Comparison of ENCODE assay signal across 24 cellular contexts in genomic region chr1:157575744-157576143, GRCh38. TPM values are rescaled to one million over a fixed set of nuclear protein-coding genes. Genes with fewer than 3 reads are reported as not detected.
DNase-seq lines count a peak whose midpoint lies in the region; ATAC-seq, FAIRE-seq and TF ChIP-seq lines count a peak whose summit lies in the region.
"Had no signal": no experiment of that assay in that cellular context is flagged by ENCODE, and none has a peak within 500 bp of the region (broad histone marks: within the 10 kb centered on the region; RNA-seq: fewer than 3 reads in every experiment).

No MANE protein-coding gene starts in this region.

- in situ Hi-C loops in GM12878 (cut with MboI): loop anchor here (5.0 kb wide), 1 partner anchor 372 kb away; no protein-coding TSS in a partner anchor

- no peak overlapping the region for H3K27ac Mint-ChIP-seq in neural progenitor cell
- H3K27ac Mint-ChIP-seq: activated CD8-positive, alpha-beta T cell treated with anti-CD3 and anti-CD28 coated beads, Interleukin-2, amount 10 ng/mL, durations not matched to agents 7 days and 5 days; GM23338 had no signal

- no peaks in the 10 kb centered on the region for H3K4me1 Mint-ChIP-seq in neural progenitor cell
- H3K4me1 Mint-ChIP-seq: neural crest cell had no signal

- no peak overlapping the region for H2AFZ ChIP-seq in GM12878 (ENCODE audit: control insufficient read depth, low read depth, low read length)
- no peak overlapping the region for H2AFZ ChIP-seq in neural progenitor cell (replicated peaks)
- H2AFZ ChIP-seq: GM23338 had no signal

- TF ChIP-seq RAD21 in GM12878 (IDR thresholded peaks at IDR 0.05; ENCODE audit: insufficient read depth, low read depth, low read length): no peak

- DNase-seq in GM12878 (ENCODE audit: low read depth, low spot score) (no peak), neural progenitor cell (ENCODE audit: low spot score) (no peak), GM20000 (ENCODE audit: low spot score) (no peak)
- no peak for DNase-seq in activated T-cell treated with anti-CD3 and anti-CD28 coated beads, Interleukin-2, amount 50 U/mL, for 48 hours
- DNase-seq: activated CD8-positive, alpha-beta T cell treated with anti-CD3 and anti-CD28 coated beads, Interleukin-2, amount 10 ng/mL, durations not matched to agents 7 days and 5 days; activated gamma-delta T cell treated with Interleukin-2 at 50 U/mL for 16 hours; brain microvascular endothelial cell; DMS79 treated with DMSO at 0.1 percent for 48 hours; effector memory CD4-positive, alpha-beta T cell; foreskin fibroblast; NCI-H187 treated with DMSO at 0.1 percent for 48 hours; right lobe of liver; Right ventricle myocardium superior; stimulated activated CD4-positive, alpha-beta T cell treated with anti-CD3 and anti-CD28 coated beads, Interleukin-4, amount 100 ng/mL, for 4 hours; stimulated activated naive CD4-positive, alpha-beta T cell had no signal

- CTCF ChIA-PET in GM12878 (lab: Yijun Ruan, JAX): interaction anchor here (0.7 to 7.6 kb wide), 11 partner anchors 11 to 399 kb away, joined by 3 to 223 read pairs (median 4); no protein-coding TSS in a partner anchor

- H3K9ac ChIP-seq in GM12878 (ENCODE audit: control insufficient read depth, insufficient read depth, low read length) (no peak overlapping the region), neural progenitor cell (no peak overlapping the region)

- RAD21 ChIA-PET in GM12878 (lab: Charles Lee; ENCODE audit: unreplicated experiment): interaction anchor here (0.9 to 3.1 kb wide), 9 partner anchors 8 to 151 kb away, joined by 3 to 13 read pairs (median 7); partner anchors contain the start of gene FCRL5

- no TSS peak for BruUV-seq in GM12878 (replicated peaks; lab: Mats Ljungman, UMichigan)

- no peak overlapping the region for H3K4me3 Mint-ChIP-seq in neural progenitor cell
- H3K4me3 Mint-ChIP-seq: activated CD8-positive, alpha-beta T cell treated with anti-CD3 and anti-CD28 coated beads, Interleukin-2, amount 10 ng/mL, durations not matched to agents 7 days and 5 days; GM23338; neural crest cell had no signal

- no peak for FAIRE-seq in GM12878 (lab: Jason Lieb, UNC)
- FAIRE-seq: urothelium cell line had no signal

- no peaks in the 10 kb centered on the region; the same call in 1 of the 2 replicates for H4K20me1 ChIP-seq in GM12878 (ENCODE audit: control insufficient read depth, insufficient read depth)
- no peaks in the 10 kb centered on the region for H4K20me1 ChIP-seq in neural progenitor cell (ENCODE audit: low read depth)

- TF ChIP-seq EP300 in GM12878 (IDR thresholded peaks at IDR 0.05; ENCODE audit: borderline replicate concordance in 1 of 2, control insufficient read depth in 1 of 2, low read depth in 2 of 2, low read length in 2 of 2): no peak

- H3K4me2 ChIP-seq in GM12878 (ENCODE audit: control insufficient read depth, insufficient read depth) (peak overlapping the region; percentile 60), neural progenitor cell (no peak overlapping the region)
- H3K4me2 ChIP-seq: GM23338 had no signal

- no peaks in the 10 kb centered on the region for H3K79me2 ChIP-seq in GM12878 (ENCODE audit: control insufficient read depth, insufficient read depth, low read length)
- H3K79me2 ChIP-seq in neural progenitor cell (ENCODE audit: low read depth): no peaks in the 10 kb centered on the region

- H3K9me3 Mint-ChIP-seq in neural progenitor cell: no peaks in the 10 kb centered on the region
- H3K9me3 Mint-ChIP-seq: GM23338, neural crest cell had no signal

- H3K9me3 ChIP-seq in GM12878 (replicated peaks; ENCODE audit: control insufficient read depth, insufficient read depth, low read length): no peaks in the 10 kb centered on the region
- no peaks in the 10 kb centered on the region for H3K9me3 ChIP-seq in neural progenitor cell (ENCODE audit: low read depth)
- H3K9me3 ChIP-seq: right lobe of liver had no signal

- H3K4me3 ChIP-seq in GM12878 (no peak overlapping the region; the same call in 1 of the 2 replicates), neural progenitor cell (no peak overlapping the region)
- H3K4me3 ChIP-seq: GM23338, right lobe of liver had no signal

- 43% methylated on average over 2 of the region's 2 CpGs for WGBS in GM12878 (ENCODE audit: insufficient coverage, insufficient replicate concordance, low lambda C conversion rate, missing lambda C conversion rate)

- no peak for TF ChIP-seq POLR2A in GM12878 (IDR thresholded peaks at IDR 0.05; ENCODE audit: low read depth, low read length)

- H3K36me3 ChIP-seq in GM12878 (ENCODE audit: control insufficient read depth in 2 of 2, insufficient read depth in 2 of 2, low read length in 1 of 2) (no peaks in the 10 kb centered on the region), neural progenitor cell (no peaks in the 10 kb centered on the region)
- H3K36me3 ChIP-seq: brain microvascular endothelial cell, right lobe of liver had no signal

- TF ChIP-seq CTCF in GM12878 (IDR thresholded peaks at IDR 0.05 in 2 of 3, conservative IDR thresholded peaks at IDR 0.05 in 1 of 3; ENCODE audit: control insufficient read depth in 2 of 3, extremely low read depth in 1 of 3, insufficient read depth in 1 of 3, low read depth in 3 of 3, low read length in 3 of 3) (no peak), neural progenitor cell (IDR thresholded peaks at IDR 0.05) (no peak), GM20000 (IDR thresholded peaks at IDR 0.05; ENCODE audit: extremely low read depth, missing control alignments) (no peak)

- POLR2A ChIA-PET in GM12878 (lab: Charles Lee): interaction anchor here (0.5 to 1.6 kb wide), 5 partner anchors 9 to 117 kb away, joined by 3 to 9 read pairs (median 4); partner anchors contain the start of gene FCRL5

- H3K27ac ChIP-seq in GM12878 (ENCODE audit: control insufficient read depth, insufficient read depth) (no peak overlapping the region), neural progenitor cell (no peak overlapping the region)
- H3K27ac ChIP-seq: brain microvascular endothelial cell, right lobe of liver had no signal

- no peaks in the 10 kb centered on the region; a peak in 1 of 4 replicates for H3K27me3 ChIP-seq in GM12878 (replicated peaks in 1 of 2; ENCODE audit: control insufficient read depth in 2 of 2, insufficient read depth in 2 of 2, low read length in 1 of 2)
- no peaks in the 10 kb centered on the region for H3K27me3 ChIP-seq in neural progenitor cell
- H3K27me3 ChIP-seq: brain microvascular endothelial cell, right lobe of liver had no signal

- intact Hi-C loops in GM12878 (cut with micrococcal nuclease; ENCODE audit: unreplicated experiment): no loop called here

- no peaks in the 10 kb centered on the region for H3F3A ChIP-seq in neural progenitor cell (ENCODE audit: low read depth)

- SMC1A ChIA-PET in GM12878 (lab: Charles Lee; ENCODE audit: uncharacterized antibody, unreplicated experiment): interaction anchor here (0.7 to 6.8 kb wide), 13 partner anchors 9 to 116 kb away, joined by 3 to 103 read pairs (median 8); partner anchors contain the start of gene FCRL5

- no peaks in the 10 kb centered on the region for H3K27me3 Mint-ChIP-seq in neural progenitor cell (ENCODE audit: insufficient read depth, low read depth)

- no peaks in the 10 kb centered on the region for H3K36me3 Mint-ChIP-seq in neural progenitor cell

- H3K4me1 ChIP-seq in GM12878 (ENCODE audit: control insufficient read depth, insufficient read depth, low read length) (peaks cover 23% of the 10 kb centered on the region), neural progenitor cell (peaks cover 11% of the 10 kb centered on the region)
- H3K4me1 ChIP-seq: right lobe of liver had no signal

- ATAC-seq in GM18858 (IDR thresholded peaks at IDR 0.05; ENCODE audit: unreplicated experiment): peak; percentile 70
- ATAC-seq in GM21526 (IDR thresholded peaks at IDR 0.05; ENCODE audit: low FRiP score, unreplicated experiment): peak; percentile 43
- ATAC-seq in HG03064 (IDR thresholded peaks at IDR 0.05; ENCODE audit: low read depth, unreplicated experiment): peak; percentile 74
- peak; percentile 91 for ATAC-seq in GM12878
- ATAC-seq in GM19023 (IDR thresholded peaks at IDR 0.05; ENCODE audit: unreplicated experiment): no peak
- ATAC-seq: activated CD8-positive, alpha-beta T cell treated with anti-CD3 and anti-CD28 coated beads, Interleukin-2, amount 10 ng/mL, durations not matched to agents 7 days and 5 days; GM23338; right lobe of liver had no signal

RNA-seq across cellular contexts. Expression of gene FCRL4, which starts 22.1 kb away (rescaled TPM):
- total RNA-seq in GM12878 (2013; cell fraction: nucleolus; rRNA removed): 0.32 TPM in 1 of 2 replicates, not detected in the other
- total RNA-seq in GM12878 (2014; rRNA removed): 0.17 and 0.33 TPM in 2 replicates
- 0.14 and 0.31 TPM in 2 replicates for total RNA-seq in GM12878 (2014; rRNA removed; fragmentation: Illumina TruSeq; extraction: Trizol)
- 0.35 and 0.38 TPM in 2 replicates for total RNA-seq in GM12878 (2021)
- 0.31 TPM for polyA plus RNA-seq in GM12878 (2011; ENCODE audit: low read depth)
- 0.24 and 0.26 TPM in 2 replicates for polyA plus RNA-seq in GM12878 (2011; rRNA removed)
- polyA plus RNA-seq in GM12878 (2011; cell fraction: cytosol; rRNA removed): 0.22 and 0.28 TPM in 2 replicates
- 0.43 and 0.70 TPM in 2 replicates for polyA plus RNA-seq in GM12878 (2011; cell fraction: nucleus; rRNA removed)
- 0.42 and 0.69 TPM in 2 replicates for polyA plus RNA-seq in GM12878 (2012)
- polyA plus RNA-seq in GM12878 (2014; fragmentation: Illumina TruSeq; extraction: Trizol): 0.38 and 0.44 TPM in 2 replicates
- under 1 TPM; 0.26 to 0.42 TPM for polyA plus RNA-seq in GM12878 (2014; fragmentation: Nextera tagmentation; extraction: Ambion mirVana)
- 0.11 and 0.22 TPM in 2 replicates for polyA plus RNA-seq in GM12878 (2014; rRNA removed)
- polyA plus RNA-seq in GM12878 (2016; fragmentation: Nextera tagmentation; extraction: Ambion mirVana): under 1 TPM in 1 of 2 experiments, not detected in 1; 0.09 TPM
- polyA minus RNA-seq in GM12878 (2011; rRNA and poly(A)+ RNA removed): 0.15 and 0.26 TPM in 2 replicates
- polyA minus RNA-seq in GM12878 (2011; cell fraction: cytosol; rRNA and poly(A)+ RNA removed): not detected in 2 replicates
- 0.12 and 0.29 TPM in 2 replicates for polyA minus RNA-seq in GM12878 (2011; cell fraction: nucleus; rRNA and poly(A)+ RNA removed)
- total RNA-seq in neural progenitor cell (ENCODE audit: low replicate concordance): not detected in 2 replicates
- total RNA-seq: activated CD8-positive, alpha-beta T cell treated with anti-CD3 and anti-CD28 coated beads, Interleukin-2, amount 10 ng/mL, durations not matched to agents 7 days and 5 days; GM23338; lung microvascular endothelial cell; neural crest cell; right lobe of liver; Right ventricle myocardium superior had no signal
- polyA plus RNA-seq: BJ, GM23338 had no signal

RNA-seq across cellular contexts. Expression of gene FCRL5, which starts 23.4 kb away (rescaled TPM):
- 371 and 381 TPM in 2 replicates for total RNA-seq in GM12878 (2013; cell fraction: nucleolus; rRNA removed)
- total RNA-seq in GM12878 (2014; rRNA removed) (6.6 and 7.3 TPM in 2 replicates), GM12878 (2014; rRNA removed; fragmentation: Illumina TruSeq; extraction: Trizol) (6.7 and 6.8 TPM in 2 replicates), GM12878 (2021) (7.2 and 7.8 TPM in 2 replicates), neural progenitor cell (ENCODE audit: low replicate concordance) (not detected in 2 replicates)
- 16.1 TPM for polyA plus RNA-seq in GM12878 (2011; ENCODE audit: low read depth)
- polyA plus RNA-seq in GM12878 (2011; rRNA removed) (136 and 151 TPM in 2 replicates), GM12878 (2014; fragmentation: Illumina TruSeq; extraction: Trizol) (11.3 and 12.5 TPM in 2 replicates), GM12878 (2014; fragmentation: Nextera tagmentation; extraction: Ambion mirVana) (1 to 10 TPM; 2.6 to 5.7 TPM), GM12878 (2014; rRNA removed) (9.5 and 10.9 TPM in 2 replicates), GM12878 (2016; fragmentation: Nextera tagmentation; extraction: Ambion mirVana) (1 to 10 TPM; 1.1 to 1.3 TPM)
- 90.4 and 111 TPM in 2 replicates for polyA plus RNA-seq in GM12878 (2011; cell fraction: cytosol; rRNA removed)
- polyA plus RNA-seq in GM12878 (2011; cell fraction: nucleus; rRNA removed): 322 and 460 TPM in 2 replicates
- polyA plus RNA-seq in GM12878 (2012): 16.3 and 19.0 TPM in 2 replicates
- polyA minus RNA-seq in GM12878 (2011; rRNA and poly(A)+ RNA removed): 131 and 171 TPM in 2 replicates
- 31.8 and 31.9 TPM in 2 replicates for polyA minus RNA-seq in GM12878 (2011; cell fraction: cytosol; rRNA and poly(A)+ RNA removed)
- 177 and 194 TPM in 2 replicates for polyA minus RNA-seq in GM12878 (2011; cell fraction: nucleus; rRNA and poly(A)+ RNA removed)
- total RNA-seq: lung microvascular endothelial cell, neural crest cell had no signal
- polyA plus RNA-seq: BJ had no signal
